In the genomic region with DNA sequence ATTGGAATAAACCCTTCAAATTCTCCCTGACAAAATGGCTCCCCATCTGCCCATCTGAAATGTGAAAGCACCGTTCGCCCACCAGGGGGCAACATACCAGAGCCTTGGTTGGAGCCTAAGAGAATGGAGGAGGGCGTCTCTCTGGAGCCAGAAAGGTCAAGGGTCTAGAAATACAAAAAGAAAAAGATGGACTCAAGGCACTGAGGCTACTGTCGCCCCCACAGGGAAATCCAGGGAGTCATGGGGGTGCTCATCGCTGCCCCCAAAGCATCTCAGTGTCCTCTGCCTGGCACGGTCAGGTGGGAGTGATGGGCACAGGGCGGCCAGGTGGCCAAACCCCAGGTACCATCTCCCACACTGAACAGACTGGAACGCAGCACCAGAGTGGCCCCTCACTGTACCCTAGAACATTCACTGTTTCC, we compare ENCODE assay signal across 8 cellular contexts.
DNase-seq lines count a peak whose midpoint lies in the region; ATAC-seq and TF ChIP-seq lines count a peak whose summit lies in the region.

No MANE protein-coding gene starts in this region.

- H4K20me1 ChIP-seq in PC-3 (ENCODE audit: low read length) = no peaks in the 10 kb centered on the region

- H3K27me3 ChIP-seq in left ventricle myocardium inferior (ENCODE audit: low read depth) (no peaks in the 10 kb centered on the region), PC-3 (ENCODE audit: low read length) (no peaks in the 10 kb centered on the region)

- POLR2A ChIA-PET in PC-3 (lab: Charles Lee; ENCODE audit: unreplicated experiment) = no interaction called here

- no peak overlapping the region for H3K4me2 ChIP-seq in PC-3 (ENCODE audit: low read length)

- no peak for ATAC-seq in left ventricle myocardium superior
- no peak for ATAC-seq in PC-3

- TF ChIP-seq CTCF in left ventricle myocardium inferior (IDR thresholded peaks at IDR 0.05; ENCODE audit: borderline replicate concordance) = peak; percentile 54
- TF ChIP-seq CTCF in PC-3 (conservative IDR thresholded peaks at IDR 0.05; ENCODE audit: low read depth, low read length) = peak; percentile 90

- H3K4me3 ChIP-seq in left ventricle myocardium inferior (no peak overlapping the region), PC-3 (ENCODE audit: low read length) (no peak overlapping the region)

- H3K79me2 ChIP-seq in PC-3 (ENCODE audit: low read length) = no peaks in the 10 kb centered on the region

- H3K27ac ChIP-seq in left ventricle myocardium inferior (replicated peaks) (no peak overlapping the region), PC-3 (ENCODE audit: low read length) (no peak overlapping the region)

- no TSS peak for BruUV-seq in PC-3 (replicated peaks; lab: Mats Ljungman, UMichigan)

- H2AFZ ChIP-seq in PC-3 (ENCODE audit: low read length) = no peak overlapping the region

- peaks cover 33% of the 10 kb centered on the region for H3K4me1 ChIP-seq in left ventricle myocardium inferior
- H3K4me1 ChIP-seq in PC-3 (ENCODE audit: insufficient read depth, low read length) = no peaks in the 10 kb centered on the region

- intact Hi-C loops in left ventricle myocardium inferior (cut with micrococcal nuclease) = no loop called here
- intact Hi-C loops in left ventricle myocardium superior (cut with micrococcal nuclease) = no loop called here
- intact Hi-C loops in PC-3 (cut with micrococcal nuclease) = no loop called here

- H3K9ac ChIP-seq in PC-3 (ENCODE audit: low read length) = no peak overlapping the region

- peaks cover 88% of the 10 kb centered on the region for H3K36me3 ChIP-seq in left ventricle myocardium inferior
- peaks cover 15% of the 10 kb centered on the region; the same call in 1 of the 2 replicates for H3K36me3 ChIP-seq in PC-3 (ENCODE audit: low read depth, low read length)

- DNase-seq in left ventricle myocardium inferior (no peak), left ventricle myocardium superior (no peak), PC-3 (peak; percentile 55), iPS-NIHi7 (ENCODE audit: extremely low spot score) (peak; percentile 77), NCI-H1436 treated with DMSO at 0.1 percent for 48 hours (lab: John Stamatoyannopoulos, UW) (no peak), SW 1271 (lab: John Stamatoyannopoulos, UW) (no peak)
- peak; percentile 82 for DNase-seq in activated effector memory CD4-positive, alpha-beta T cell treated with anti-CD3 and anti-CD28 coated beads, Interleukin-2, amount 50 U/mL, for 16 hours
- peak; percentile 28 for DNase-seq in stimulated activated CD8-positive, alpha-beta memory T cell treated with anti-CD3 and anti-CD28 coated beads, Interleukin-15, amount 100 ng/mL, for 24 hours (ENCODE audit: low read depth)

- no peaks in the 10 kb centered on the region for H3K9me2 ChIP-seq in PC-3 (replicated peaks; ENCODE audit: low read length)

- CTCF ChIA-PET in PC-3 (lab: Charles Lee) = no interaction called here

- H3K9me3 ChIP-seq in left ventricle myocardium inferior (replicated peaks) (no peaks in the 10 kb centered on the region), PC-3 (ENCODE audit: low read length) (no peaks in the 10 kb centered on the region)

- H3F3A ChIP-seq in PC-3 (ENCODE audit: low read length, unreplicated experiment) = no peaks in the 10 kb centered on the region

Comparison
In these comparisons a context has a peak if more than half of its experiments do, and no peak if none do; other contexts are left out.
1. DNase-seq: peak in PC-3 (single experiment), activated effector memory CD4-positive, alpha-beta T cell treated with anti-CD3 and anti-CD28 coated beads, Interleukin-2, amount 50 U/mL, for 16 hours (single experiment), iPS-NIHi7 (single experiment) and stimulated activated CD8-positive, alpha-beta memory T cell treated with anti-CD3 and anti-CD28 coated beads, Interleukin-15, amount 100 ng/mL, for 24 hours (single experiment); none in left ventricle myocardium inferior (single experiment), left ventricle myocardium superior (single experiment), NCI-H1436 treated with DMSO at 0.1 percent for 48 hours (single experiment) and SW 1271 (0 of 2).